Comparison of ENCODE assay signal across 8 cellular contexts in the genomic region with DNA sequence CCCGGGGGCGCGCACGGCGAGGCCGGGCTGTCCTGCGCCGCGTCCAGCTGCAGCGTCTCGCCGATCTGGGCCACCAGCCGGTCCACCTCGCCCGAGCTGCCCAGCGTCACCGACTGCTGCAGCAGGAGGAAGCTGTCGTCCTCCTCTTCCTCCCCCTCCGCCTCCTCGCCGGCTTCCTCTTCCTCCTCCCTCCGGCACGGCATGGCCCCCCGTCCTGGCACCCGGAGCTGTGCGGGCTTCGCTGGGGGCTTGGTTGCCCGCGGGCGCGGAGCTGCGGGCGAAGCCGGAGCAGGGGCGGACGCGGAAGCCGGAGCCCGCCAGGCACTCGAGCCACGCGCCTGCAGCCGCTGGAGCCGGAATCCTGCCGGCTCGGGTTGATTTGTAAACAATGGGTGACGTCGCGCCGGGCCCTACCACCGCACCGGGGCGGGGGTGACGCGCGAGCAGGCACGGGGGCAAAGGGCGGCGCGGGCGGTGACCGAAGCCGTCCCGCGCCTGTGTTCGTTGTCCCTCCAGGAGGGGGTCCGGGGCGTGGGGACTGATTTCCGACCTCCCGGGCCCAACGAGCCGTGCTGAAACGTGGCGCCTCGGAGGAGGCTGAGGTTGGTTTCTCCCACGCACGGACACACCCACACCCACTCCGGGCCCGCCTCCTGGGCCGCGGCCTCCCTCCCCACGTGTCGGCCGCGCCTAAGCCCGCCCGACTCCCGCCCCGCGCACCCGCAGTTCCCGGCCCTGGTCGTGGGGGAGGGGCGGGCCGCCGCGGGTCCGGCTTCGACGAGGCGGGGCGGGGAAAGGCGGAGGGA. TPM values are rescaled to one million over a fixed set of nuclear protein-coding genes. Genes with fewer than 3 reads are reported as not detected.
DNase-seq lines count a peak whose midpoint lies in the region; ATAC-seq and TF ChIP-seq lines count a peak whose summit lies in the region.

A gene with protein sequence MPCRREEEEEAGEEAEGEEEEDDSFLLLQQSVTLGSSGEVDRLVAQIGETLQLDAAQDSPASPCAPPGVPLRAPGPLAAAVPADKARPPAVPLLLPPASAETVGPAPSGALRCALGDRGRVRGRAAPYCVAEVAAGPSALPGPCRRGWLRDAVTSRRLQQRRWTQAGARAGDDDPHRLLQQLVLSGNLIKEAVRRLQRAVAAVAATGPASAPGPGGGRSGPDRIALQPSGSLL (minus strand): TSS at position 360 of the 806 bp plus-strand sequence. CDS start 157 bp downstream, at position 203.

- H3K27ac Mint-ChIP-seq in stimulated activated naive CD8-positive, alpha-beta T cell treated with anti-CD3 and anti-CD28 coated beads, Interleukin-15, Interleukin-2, amounts not matched to agents 100 ng/mL and 50 ng/mL, for 24 hours = peak within 1 kb of the TSS; percentile 85

- DNase-seq in KG1 (lab: John Stamatoyannopoulos, UW) (peak; percentile 88), SHP77 (lab: John Stamatoyannopoulos, UW) (peak; percentile 72 to 77), activated gamma-delta T cell (lab: John Stamatoyannopoulos, UW) (peak; percentile 84), fibroblast of the conjunctiva (ENCODE audit: low read depth) (peak; percentile 85)

- H2AFZ ChIP-seq in neural cell (ENCODE audit: low read depth, low read length) = peak within 1 kb of the TSS; percentile 27

- peak within 1 kb of the TSS; percentile 78 for H3K4me2 ChIP-seq in DOHH2 (ENCODE audit: low read length)
- H3K4me2 ChIP-seq in neural cell (ENCODE audit: low read length) = peak within 1 kb of the TSS; percentile 39

- peaks cover 49% of the 10 kb centered on the region for H3K4me1 Mint-ChIP-seq in stimulated activated naive CD8-positive, alpha-beta T cell treated with anti-CD3 and anti-CD28 coated beads, Interleukin-15, Interleukin-2, amounts not matched to agents 100 ng/mL and 50 ng/mL, for 24 hours (ENCODE audit: low read depth)

- H3K9me3 Mint-ChIP-seq in stimulated activated naive CD8-positive, alpha-beta T cell treated with anti-CD3 and anti-CD28 coated beads, Interleukin-15, Interleukin-2, amounts not matched to agents 100 ng/mL and 50 ng/mL, for 24 hours = no peaks in the 10 kb centered on the region

- H4K20me1 ChIP-seq in DOHH2 (ENCODE audit: control insufficient read depth, insufficient read depth, low read depth, low read length) (no peaks in the 10 kb centered on the region), neural cell (ENCODE audit: insufficient read depth) (no peaks in the 10 kb centered on the region)

- H3F3A ChIP-seq in DOHH2 (ENCODE audit: control insufficient read depth, insufficient read depth) (peaks cover 4% of the 10 kb centered on the region; the same call in 1 of the 2 replicates), neural cell (ENCODE audit: insufficient read depth, low read length, poor library complexity, severe bottlenecking) (peaks cover 3% of the 10 kb centered on the region)

- H3K27me3 ChIP-seq in DOHH2 (ENCODE audit: control insufficient read depth, low read length) = peaks cover 23% of the 10 kb centered on the region
- peaks cover 51% of the 10 kb centered on the region for H3K27me3 ChIP-seq in neural cell (ENCODE audit: insufficient read depth, low read depth, low read length)

- H3K9ac ChIP-seq in neural cell (ENCODE audit: low read length) = peak within 1 kb of the TSS; percentile 93

- TF ChIP-seq EP300 in neural cell (conservative IDR thresholded peaks at IDR 0.05; ENCODE audit: poor library complexity, severe bottlenecking) = peak; percentile 85

- ATAC-seq in GM21737 (IDR thresholded peaks at IDR 0.05; ENCODE audit: unreplicated experiment) = peak; percentile 84

- H3K36me3 Mint-ChIP-seq in stimulated activated naive CD8-positive, alpha-beta T cell treated with anti-CD3 and anti-CD28 coated beads, Interleukin-15, Interleukin-2, amounts not matched to agents 100 ng/mL and 50 ng/mL, for 24 hours (ENCODE audit: low read depth) = peaks cover 9% of the 10 kb centered on the region

- H3K36me3 ChIP-seq in DOHH2 (ENCODE audit: control insufficient read depth, low read length) (peaks cover 10% of the 10 kb centered on the region), neural cell (ENCODE audit: insufficient read depth, low read length) (no peaks in the 10 kb centered on the region)

- H3K9me2 ChIP-seq in DOHH2 (replicated peaks; ENCODE audit: control insufficient read depth, low read length) = no peaks in the 10 kb centered on the region
- H3K9me2 ChIP-seq in neural cell (ENCODE audit: insufficient read depth, low read length) = no peaks in the 10 kb centered on the region

- H3K79me2 ChIP-seq in DOHH2 (ENCODE audit: control insufficient read depth, low read length) (peaks cover 34% of the 10 kb centered on the region), neural cell (replicated peaks; ENCODE audit: insufficient read depth, low read length) (peaks cover 17% of the 10 kb centered on the region)

- peaks cover 39% of the 10 kb centered on the region for H3K4me1 ChIP-seq in DOHH2 (ENCODE audit: control insufficient read depth, low read length)

- H3K4me3 ChIP-seq in DOHH2 (ENCODE audit: low read length) (peak within 1 kb of the TSS; percentile 87), neural cell (ENCODE audit: low read length) (peak within 1 kb of the TSS; percentile 97)

- H3K27me3 Mint-ChIP-seq in stimulated activated naive CD8-positive, alpha-beta T cell treated with anti-CD3 and anti-CD28 coated beads, Interleukin-15, Interleukin-2, amounts not matched to agents 100 ng/mL and 50 ng/mL, for 24 hours = no peaks in the 10 kb centered on the region

- H3K27ac ChIP-seq in DOHH2 (ENCODE audit: low read depth, low read length) (peak within 1 kb of the TSS; percentile 61), neural cell (ENCODE audit: low read length) (peak within 1 kb of the TSS; percentile 82)

- TF ChIP-seq CTCF in DOHH2 (IDR thresholded peaks at IDR 0.05; ENCODE audit: low read depth, low read length, poor library complexity, severe bottlenecking) (no peak), neural cell (IDR thresholded peaks at IDR 0.05; ENCODE audit: poor library complexity, severe bottlenecking) (no peak)

- peak; percentile 28 for TF ChIP-seq RAD21 in neural cell (conservative IDR thresholded peaks at IDR 0.05)

- peak within 1 kb of the TSS; percentile 89 for H3K4me3 Mint-ChIP-seq in stimulated activated naive CD8-positive, alpha-beta T cell treated with anti-CD3 and anti-CD28 coated beads, Interleukin-15, Interleukin-2, amounts not matched to agents 100 ng/mL and 50 ng/mL, for 24 hours

- no peaks in the 10 kb centered on the region for H3K9me3 ChIP-seq in DOHH2 (ENCODE audit: control insufficient read depth, insufficient read depth, low read length)
- H3K9me3 ChIP-seq in neural cell (ENCODE audit: low read length) = no peaks in the 10 kb centered on the region

TF ChIP-seq in neural cell, 6 proteins besides CTCF, POLR2A, EP300 and RAD21:
- TF ChIP-seq SMC3 (conservative IDR thresholded peaks at IDR 0.05; ENCODE audit: poor library complexity) (peak; percentile 7), EZH2 (IDR thresholded peaks at IDR 0.05; ENCODE audit: borderline replicate concordance, insufficient read depth, low read length, poor library complexity, severe bottlenecking) (no peak), MXI1 (conservative IDR thresholded peaks at IDR 0.05; ENCODE audit: poor library complexity, severe bottlenecking) (peak; percentile 94), POLR2AphosphoS5 (IDR thresholded peaks at IDR 0.05) (peak; percentile 91)
- TF ChIP-seq, protein P1, sequence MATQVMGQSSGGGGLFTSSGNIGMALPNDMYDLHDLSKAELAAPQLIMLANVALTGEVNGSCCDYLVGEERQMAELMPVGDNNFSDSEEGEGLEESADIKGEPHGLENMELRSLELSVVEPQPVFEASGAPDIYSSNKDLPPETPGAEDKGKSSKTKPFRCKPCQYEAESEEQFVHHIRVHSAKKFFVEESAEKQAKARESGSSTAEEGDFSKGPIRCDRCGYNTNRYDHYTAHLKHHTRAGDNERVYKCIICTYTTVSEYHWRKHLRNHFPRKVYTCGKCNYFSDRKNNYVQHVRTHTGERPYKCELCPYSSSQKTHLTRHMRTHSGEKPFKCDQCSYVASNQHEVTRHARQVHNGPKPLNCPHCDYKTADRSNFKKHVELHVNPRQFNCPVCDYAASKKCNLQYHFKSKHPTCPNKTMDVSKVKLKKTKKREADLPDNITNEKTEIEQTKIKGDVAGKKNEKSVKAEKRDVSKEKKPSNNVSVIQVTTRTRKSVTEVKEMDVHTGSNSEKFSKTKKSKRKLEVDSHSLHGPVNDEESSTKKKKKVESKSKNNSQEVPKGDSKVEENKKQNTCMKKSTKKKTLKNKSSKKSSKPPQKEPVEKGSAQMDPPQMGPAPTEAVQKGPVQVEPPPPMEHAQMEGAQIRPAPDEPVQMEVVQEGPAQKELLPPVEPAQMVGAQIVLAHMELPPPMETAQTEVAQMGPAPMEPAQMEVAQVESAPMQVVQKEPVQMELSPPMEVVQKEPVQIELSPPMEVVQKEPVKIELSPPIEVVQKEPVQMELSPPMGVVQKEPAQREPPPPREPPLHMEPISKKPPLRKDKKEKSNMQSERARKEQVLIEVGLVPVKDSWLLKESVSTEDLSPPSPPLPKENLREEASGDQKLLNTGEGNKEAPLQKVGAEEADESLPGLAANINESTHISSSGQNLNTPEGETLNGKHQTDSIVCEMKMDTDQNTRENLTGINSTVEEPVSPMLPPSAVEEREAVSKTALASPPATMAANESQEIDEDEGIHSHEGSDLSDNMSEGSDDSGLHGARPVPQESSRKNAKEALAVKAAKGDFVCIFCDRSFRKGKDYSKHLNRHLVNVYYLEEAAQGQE (IDR thresholded peaks at IDR 0.05; ENCODE audit: borderline replicate concordance) = peak; percentile 58

RNA-seq across cellular contexts. Expression of the gene that starts here (rescaled TPM):
- polyA plus RNA-seq in neural cell = 13.9 and 18.5 TPM in 2 replicates
- 22.9 and 26.1 TPM in 2 replicates for polyA minus RNA-seq in neural cell

Comparison
In these comparisons a context has a peak if more than half of its experiments do, and no peak if none do; other contexts are left out.
1. Peak in every context shown above with its lines: DNase-seq, ATAC-seq, H3K4me3 ChIP-seq and H3K27ac ChIP-seq.